In the genomic region with DNA sequence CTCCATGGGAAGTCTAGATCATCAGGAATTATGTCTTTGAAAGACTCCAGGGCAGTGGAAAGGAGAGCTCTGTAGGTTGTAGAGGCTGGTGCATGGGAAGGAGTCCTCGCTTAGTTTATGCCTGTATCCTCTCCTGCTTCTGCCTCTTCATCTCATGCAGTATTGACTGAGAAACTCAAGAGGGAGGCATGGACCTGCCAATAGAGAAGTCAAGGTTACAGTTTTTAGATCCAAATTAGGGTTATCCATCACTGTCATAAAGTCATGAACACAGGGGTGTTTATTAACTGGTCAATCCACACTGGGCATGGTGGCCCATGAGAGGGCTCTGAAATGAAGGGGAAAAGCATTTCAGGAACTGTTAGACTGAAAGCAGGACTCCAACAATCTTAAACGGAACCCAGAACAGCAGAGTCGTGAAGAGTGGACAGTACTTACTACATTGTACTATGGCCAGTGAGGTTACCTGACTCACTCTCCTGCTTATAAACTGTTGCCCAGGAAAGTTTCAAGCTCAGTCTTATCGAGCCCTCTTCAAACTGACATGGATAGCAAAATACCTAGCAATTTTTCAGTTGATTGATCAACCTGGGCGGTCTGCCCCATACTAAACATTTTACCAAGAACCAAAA, we compare ENCODE assay signal across 10 cellular contexts.
DNase-seq lines count a peak whose midpoint lies in the region; ATAC-seq and TF ChIP-seq lines count a peak whose summit lies in the region.
"Had no signal": no experiment of that assay in that cellular context is flagged by ENCODE, and none has a peak within 500 bp of the region (broad histone marks: within the 10 kb centered on the region; RNA-seq: fewer than 3 reads in every experiment).

No MANE protein-coding gene starts in this region.

- H3K4me3 ChIP-seq in choroid plexus epithelial cell (ENCODE audit: low read depth, low read length) = no peak overlapping the region
- H3K4me3 ChIP-seq: transverse colon had no signal

- peak; percentile 5 for DNase-seq in ELR (ENCODE audit: low read depth)
- no peak for DNase-seq in choroid plexus epithelial cell (ENCODE audit: low read depth)
- no peak for DNase-seq in NCI-H1694 (lab: John Stamatoyannopoulos, UW)
- no peak for DNase-seq in dedifferentiated amniotic fluid mesenchymal stem cell (ENCODE audit: extremely low spot score)
- DNase-seq in epidermal melanocyte (ENCODE audit: insufficient read length, low spot score) = no peak
- DNase-seq: NCI-H510A, transverse colon had no signal

- peak; percentile 18 for TF ChIP-seq CTCF in choroid plexus epithelial cell (conservative IDR thresholded peaks at IDR 0.05; ENCODE audit: low read depth, low read length)

- peak; percentile 74 for ATAC-seq in GM19328 (IDR thresholded peaks at IDR 0.05; ENCODE audit: unreplicated experiment)
- ATAC-seq in HG03442 (IDR thresholded peaks at IDR 0.05; ENCODE audit: unreplicated experiment) = peak; percentile 81
- no peak for ATAC-seq in GM19452 (IDR thresholded peaks at IDR 0.05; ENCODE audit: unreplicated experiment)
